9 cellular contexts compared by ENCODE assay signal in the genomic region with DNA sequence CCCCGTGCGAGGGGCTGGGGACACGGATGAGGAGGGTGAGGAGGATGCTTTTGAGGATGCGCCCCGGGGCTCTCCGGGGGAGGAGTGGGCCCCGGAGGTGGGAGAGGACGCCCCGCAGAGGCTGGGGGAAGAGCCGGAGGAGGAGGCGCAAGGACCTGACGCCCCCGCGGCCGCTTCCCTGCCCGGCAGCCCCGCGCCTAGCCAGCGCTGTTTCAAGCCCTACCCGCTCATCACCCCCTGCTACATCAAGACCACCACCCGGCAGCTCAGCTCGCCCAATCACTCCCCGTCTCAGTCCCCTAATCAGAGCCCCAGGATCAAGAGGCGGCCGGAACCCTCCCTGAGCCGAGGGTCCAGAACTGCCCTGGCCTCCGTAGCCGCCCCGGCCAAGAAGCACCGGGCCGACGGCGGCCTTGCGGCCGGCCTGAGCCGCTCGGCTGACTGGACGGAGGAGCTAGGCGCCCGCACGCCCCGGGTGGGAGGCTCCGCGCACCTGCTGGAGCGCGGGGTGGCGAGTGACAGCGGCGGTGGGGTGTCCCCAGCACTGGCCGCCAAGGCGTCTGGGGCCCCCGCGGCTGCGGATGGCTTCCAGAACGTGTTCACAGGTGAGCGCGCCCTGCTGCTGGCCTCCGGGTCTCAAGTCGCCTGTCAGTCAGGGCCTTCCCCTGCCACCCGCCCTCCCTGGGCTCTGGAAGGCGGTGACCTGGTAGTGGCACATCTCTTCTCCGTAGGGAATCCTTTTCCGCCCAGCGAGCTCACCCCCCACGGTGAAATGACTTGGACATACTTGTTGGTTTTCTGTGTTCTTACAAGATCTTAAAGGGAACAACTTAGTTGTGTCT. TPM values are rescaled to one million over a fixed set of nuclear protein-coding genes. Genes with fewer than 3 reads are reported as not detected.
A peak's percentile ranks its signal among the peaks of the same experiment; 100 is the strongest.
DNase-seq lines count a peak whose midpoint lies in the region; ATAC-seq and TF ChIP-seq lines count a peak whose summit lies in the region.
"Had no signal": no experiment of that assay in that cellular context is flagged by ENCODE, and none has a peak within 500 bp of the region (broad histone marks: within the 10 kb centered on the region; RNA-seq: fewer than 3 reads in every experiment).

No MANE protein-coding gene starts in this region.

- no peak overlapping the region for H2AK5ac ChIP-seq in neuronal stem cell (ENCODE audit: low read depth, low read length)

- H4K8ac ChIP-seq in neuronal stem cell (ENCODE audit: low read depth, low read length): no peak overlapping the region

- peaks cover 0 to 9% (median 0%) of the 10 kb centered on the region in 3 experiments for H3K27me3 ChIP-seq in neuronal stem cell (ENCODE audit: control insufficient read depth in 3 of 3, insufficient read depth in 3 of 3, low read depth in 1 of 3, low read length in 3 of 3)

- peak overlapping the region; percentile 98 for H3K4me2 ChIP-seq in neuronal stem cell (ENCODE audit: insufficient read depth, low read length, poor library complexity, severe bottlenecking)

- H3K14ac ChIP-seq in neuronal stem cell (ENCODE audit: low read length): no peak overlapping the region

- peak; percentile 61 for DNase-seq in COR-L47 (lab: John Stamatoyannopoulos, UW)
- DNase-seq in NCI-H1092 (lab: John Stamatoyannopoulos, UW): peak; percentile 9
- DNase-seq in epithelial cell of proximal tubule (ENCODE audit: low read depth): no peak
- peak; percentile 33 for DNase-seq in neuronal stem cell (ENCODE audit: low spot score)
- no peak for DNase-seq in NCI-H524 treated with DMSO at 0.1 percent for 48 hours (lab: John Stamatoyannopoulos, UW)
- no peak for DNase-seq in NCI-H1930 (lab: John Stamatoyannopoulos, UW)
- no peak for DNase-seq in NOMO-1 (lab: John Stamatoyannopoulos, UW; ENCODE audit: unreplicated experiment in 2 of 2)

- H2BK120ac ChIP-seq in neuronal stem cell (ENCODE audit: low read depth, low read length): no peak overlapping the region

- H3K4ac ChIP-seq in neuronal stem cell (ENCODE audit: low read length): no peak overlapping the region

- WGBS in neuronal stem cell (ENCODE audit: extremely low coverage in 2 of 2, insufficient read length in 2 of 2, insufficient replicate concordance in 1 of 2), 2 donors: no CpG with 5 or more reads among the region's 65 CpGs

- peak overlapping the region; percentile 52 for H3K23ac ChIP-seq in neuronal stem cell (ENCODE audit: low read depth, low read length, poor library complexity)

- peaks cover 2% of the 10 kb centered on the region for H3K79me1 ChIP-seq in neuronal stem cell (ENCODE audit: low read depth, low read length)

- no peaks in the 10 kb centered on the region for H3K9me3 ChIP-seq in neuronal stem cell (replicated peaks in 1 of 2; ENCODE audit: control insufficient read depth in 2 of 2, insufficient read depth in 1 of 2, low read depth in 1 of 2, low read length in 2 of 2)

- H2BK12ac ChIP-seq in neuronal stem cell (ENCODE audit: low read length): no peak overlapping the region

- peak overlapping the region; percentile 94 for H2AFZ ChIP-seq in neuronal stem cell (ENCODE audit: low read length)

- peak overlapping the region; percentile 90 for H3K9ac ChIP-seq in neuronal stem cell (ENCODE audit: low read depth, low read length, poor library complexity)

- TF ChIP-seq CTCF in epithelial cell of proximal tubule (conservative IDR thresholded peaks at IDR 0.05; ENCODE audit: low read depth, low read length): no peak

- H3K4me3 ChIP-seq in epithelial cell of proximal tubule (ENCODE audit: low read depth, low read length) (peak overlapping the region; percentile 11), neuronal stem cell (ENCODE audit: low read length in 2 of 2) (peak overlapping the region; percentile 86 to 87)

- peaks cover 0 to 6% of the 10 kb centered on the region in 2 donors for H3K36me3 ChIP-seq in neuronal stem cell (replicated peaks in 1 of 2; ENCODE audit: control insufficient read depth in 2 of 2, insufficient read depth in 2 of 2, low read length in 2 of 2)

- no peak overlapping the region for H3K27ac ChIP-seq in neuronal stem cell (replicated peaks; ENCODE audit: low read length)

- no peak overlapping the region for H2BK5ac ChIP-seq in neuronal stem cell (ENCODE audit: low read length)

- peak overlapping the region; percentile 85 for H3K18ac ChIP-seq in neuronal stem cell (ENCODE audit: low read length)

- ATAC-seq in GM18870 (IDR thresholded peaks at IDR 0.05; ENCODE audit: unreplicated experiment): no peak

- no peak overlapping the region for H2BK15ac ChIP-seq in neuronal stem cell (ENCODE audit: low read length)

- H4K91ac ChIP-seq in neuronal stem cell (ENCODE audit: low read depth, low read length, poor library complexity): no peak overlapping the region

- peaks cover 7 to 32% of the 10 kb centered on the region in 2 donors for H3K4me1 ChIP-seq in neuronal stem cell (ENCODE audit: control insufficient read depth in 2 of 2, insufficient read depth in 1 of 2, low read depth in 1 of 2, low read length in 2 of 2)

RNA-seq across cellular contexts. Expression of a gene that starts 1.7 kb away (rescaled TPM):
- 0.43 and 0.86 TPM in 2 replicates for total RNA-seq in epithelial cell of proximal tubule
- polyA plus RNA-seq in neuronal stem cell (2013, experiment 1 of 2): 6.4 TPM
- polyA plus RNA-seq in neuronal stem cell (2013, experiment 2 of 2): 6.4 TPM
- total RNA-seq: HT-29 had no signal

Comparison
In these comparisons a context has a peak if more than half of its experiments do, and no peak if none do; other contexts are left out.
1. DNase-seq: peak in COR-L47 (single experiment), NCI-H1092 (single experiment) and neuronal stem cell (single experiment); none in epithelial cell of proximal tubule (single experiment), NCI-H524 treated with DMSO at 0.1 percent for 48 hours (single experiment), NCI-H1930 (0 of 2) and NOMO-1 (0 of 2).